Comparison of ENCODE assay signal across 12 cellular contexts in the genomic region with DNA sequence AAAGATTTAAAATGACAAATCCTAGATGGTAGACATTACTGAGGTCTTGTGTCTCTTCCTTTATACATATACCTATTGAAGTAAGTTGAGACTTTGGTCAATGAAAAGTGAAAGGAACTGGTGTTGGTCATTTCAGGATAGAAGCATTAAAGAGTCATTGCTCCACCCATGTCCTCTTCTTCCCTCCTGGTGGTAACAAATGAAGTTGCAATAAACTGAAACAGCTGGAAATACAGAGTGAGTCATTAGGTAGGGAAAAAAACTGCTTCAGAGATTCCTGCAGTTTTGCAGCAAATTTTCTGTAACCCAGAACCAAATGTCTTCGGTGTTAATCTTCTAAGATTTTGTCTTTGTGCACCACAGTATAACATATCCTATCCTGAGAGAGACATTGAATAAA.
A peak's percentile ranks its signal among the peaks of the same experiment; 100 is the strongest.
DNase-seq lines count a peak whose midpoint lies in the region; ATAC-seq, FAIRE-seq and TF ChIP-seq lines count a peak whose summit lies in the region.
"Had no signal": no experiment of that assay in that cellular context is flagged by ENCODE, and none has a peak within 500 bp of the region (broad histone marks: within the 10 kb centered on the region; RNA-seq: fewer than 3 reads in every experiment).

No MANE protein-coding gene starts in this region.

- peak; percentile 57 for FAIRE-seq in endothelial cell of umbilical vein (lab: Jason Lieb, UNC)
- FAIRE-seq: A204.1, GM12878 had no signal

- no peak overlapping the region for H2AFZ ChIP-seq in endothelial cell of umbilical vein (ENCODE audit: low read depth, low read length)

- H3K27me3 ChIP-seq in endothelial cell of umbilical vein (ENCODE audit: control insufficient read depth in 2 of 2, insufficient read depth in 2 of 2, low read length in 2 of 2) (no peaks in the 10 kb centered on the region), Peyer's patch (no peaks in the 10 kb centered on the region)

- no peaks in the 10 kb centered on the region for H3K9me3 ChIP-seq in endothelial cell of umbilical vein (replicated peaks; ENCODE audit: control insufficient read depth, insufficient read depth, low read length)
- no peaks in the 10 kb centered on the region for H3K9me3 ChIP-seq in Peyer's patch

- CTCF ChIA-PET in endothelial cell of umbilical vein (lab: Charles Lee), result interaction anchor here (0.6 to 1.6 kb wide), 2 partner anchors 12 to 109 kb away, joined by 3 read pairs; no protein-coding TSS in a partner anchor

- intact Hi-C loops in endothelial cell of umbilical vein (cut with micrococcal nuclease), result no loop called here

- no peak overlapping the region for H3K9ac ChIP-seq in endothelial cell of umbilical vein (replicated peaks; ENCODE audit: extremely low read depth, insufficient read depth, low read length)

- no peaks in the 10 kb centered on the region for H3K36me3 ChIP-seq in endothelial cell of umbilical vein (ENCODE audit: control insufficient read depth in 2 of 2, extremely low read depth in 1 of 2, insufficient read depth in 2 of 2, low read length in 2 of 2)
- H3K36me3 ChIP-seq in Peyer's patch, result no peaks in the 10 kb centered on the region

- dilution Hi-C loops in endothelial cell of umbilical vein (cut with MboI; ENCODE audit: extremely low pct_ligation_motif_present, low sequenced_read_pairs), result no loop called here

- H3K4me2 ChIP-seq in endothelial cell of umbilical vein (ENCODE audit: insufficient read depth, low read length), result no peak overlapping the region

- POLR2A ChIA-PET in endothelial cell of umbilical vein (lab: Charles Lee), result no interaction called here

- TF ChIP-seq POLR2A in endothelial cell of umbilical vein (IDR thresholded peaks at IDR 0.05; ENCODE audit: low read depth, low read length) (no peak), Peyer's patch (IDR thresholded peaks at IDR 0.05) (no peak)

- no TSS peak for BruUV-seq in endothelial cell of umbilical vein (replicated peaks; lab: Mats Ljungman, UMichigan)

- no peaks in the 10 kb centered on the region for H4K20me1 ChIP-seq in endothelial cell of umbilical vein (replicated peaks; ENCODE audit: control insufficient read depth, extremely low read depth, insufficient read depth, low read length)

- no peaks in the 10 kb centered on the region for H3K79me2 ChIP-seq in endothelial cell of umbilical vein (ENCODE audit: control insufficient read depth, insufficient read depth, low read length)

- no peak overlapping the region for H3K27ac ChIP-seq in endothelial cell of umbilical vein (ENCODE audit: insufficient read depth, low read depth, low read length)
- no peak overlapping the region for H3K27ac ChIP-seq in Peyer's patch

- no peak for ATAC-seq in left lobe of liver
- ATAC-seq: GM12878 had no signal

- peak in 1 of 2 donors; percentile 20 for TF ChIP-seq CTCF in endothelial cell of umbilical vein (IDR thresholded peaks at IDR 0.05; ENCODE audit: extremely low read depth in 1 of 2, insufficient read depth in 1 of 2, low read depth in 1 of 2, low read length in 2 of 2)
- peak; percentile 48 for TF ChIP-seq CTCF in retinal pigment epithelial cell (conservative IDR thresholded peaks at IDR 0.05; ENCODE audit: low read depth, low read length)
- no peak for TF ChIP-seq CTCF in Peyer's patch (IDR thresholded peaks at IDR 0.05)

- H3K4me1 ChIP-seq in endothelial cell of umbilical vein (ENCODE audit: control insufficient read depth, extremely low read depth, insufficient read depth, low read length) (no peaks in the 10 kb centered on the region), Peyer's patch (no peaks in the 10 kb centered on the region)

- DNase-seq in DMS 273 (lab: John Stamatoyannopoulos, UW; ENCODE audit: unreplicated experiment), result peak; percentile 48
- DNase-seq in DMS 273 treated with DMSO at 0.1 percent for 48 hours (lab: John Stamatoyannopoulos, UW), result no peak
- peak; percentile 90 for DNase-seq in OCI-M1 (lab: John Stamatoyannopoulos, UW)
- DNase-seq in endothelial cell of umbilical vein (ENCODE audit: low read depth, low spot score), result peak; percentile 35
- no peak for DNase-seq in retinal pigment epithelial cell (ENCODE audit: low read depth)
- DNase-seq in Peyer's patch, result no peak
- DNase-seq in NCI-H2029 (lab: John Stamatoyannopoulos, UW), result no peak
- DNase-seq in left lobe of liver (ENCODE audit: low spot score), result no peak
- DNase-seq: activated naive CD4-positive, alpha-beta T cell treated with anti-CD3 and anti-CD28 coated beads, Interleukin-2, amount 50 U/mL, for 16 hours; NCI-H1417 had no signal

- H3K4me3 ChIP-seq in endothelial cell of umbilical vein (replicated peaks in 1 of 3; ENCODE audit: insufficient read depth in 1 of 3, low read depth in 1 of 3, low read length in 3 of 3) (no peak overlapping the region), retinal pigment epithelial cell (ENCODE audit: low read length) (no peak overlapping the region), Peyer's patch (no peak overlapping the region)
- H3K4me3 ChIP-seq: GM12878 had no signal

- H3K9me1 ChIP-seq in endothelial cell of umbilical vein (replicated peaks; ENCODE audit: control insufficient read depth, extremely low read depth, insufficient read depth, low read length), result no peaks in the 10 kb centered on the region

TF ChIP-seq in endothelial cell of umbilical vein, 7 proteins besides CTCF, POLR2A, EP300 and RAD21:
- TF ChIP-seq, protein P1, sequence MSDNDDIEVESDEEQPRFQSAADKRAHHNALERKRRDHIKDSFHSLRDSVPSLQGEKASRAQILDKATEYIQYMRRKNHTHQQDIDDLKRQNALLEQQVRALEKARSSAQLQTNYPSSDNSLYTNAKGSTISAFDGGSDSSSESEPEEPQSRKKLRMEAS (IDR thresholded peaks at IDR 0.05; ENCODE audit: insufficient read depth, insufficient read length), result no peak
- TF ChIP-seq EZH2 (IDR thresholded peaks at IDR 0.05; ENCODE audit: borderline replicate concordance, low read depth, low read length, severe bottlenecking) (no peak), POLR2AphosphoS5 (IDR thresholded peaks at IDR 0.05; ENCODE audit: insufficient read depth, low read depth, low read length) (no peak), JUN (IDR thresholded peaks at IDR 0.05; ENCODE audit: borderline replicate concordance, insufficient read depth, insufficient read length, low read depth) (peak; percentile 4), FOS (IDR thresholded peaks at IDR 0.05; ENCODE audit: borderline replicate concordance, insufficient read depth, low read length) (peak; percentile 44)

Comparison
In these comparisons a context has a peak if more than half of its experiments do, and no peak if none do; other contexts are left out.
1. DNase-seq: peak in DMS 273 (single experiment), OCI-M1 (single experiment) and endothelial cell of umbilical vein (single experiment); none in DMS 273 treated with DMSO at 0.1 percent for 48 hours (single experiment), retinal pigment epithelial cell (single experiment), Peyer's patch (0 of 3), NCI-H2029 (single experiment) and left lobe of liver (single experiment).